15 cellular contexts compared by ENCODE assay signal in the genomic region with DNA sequence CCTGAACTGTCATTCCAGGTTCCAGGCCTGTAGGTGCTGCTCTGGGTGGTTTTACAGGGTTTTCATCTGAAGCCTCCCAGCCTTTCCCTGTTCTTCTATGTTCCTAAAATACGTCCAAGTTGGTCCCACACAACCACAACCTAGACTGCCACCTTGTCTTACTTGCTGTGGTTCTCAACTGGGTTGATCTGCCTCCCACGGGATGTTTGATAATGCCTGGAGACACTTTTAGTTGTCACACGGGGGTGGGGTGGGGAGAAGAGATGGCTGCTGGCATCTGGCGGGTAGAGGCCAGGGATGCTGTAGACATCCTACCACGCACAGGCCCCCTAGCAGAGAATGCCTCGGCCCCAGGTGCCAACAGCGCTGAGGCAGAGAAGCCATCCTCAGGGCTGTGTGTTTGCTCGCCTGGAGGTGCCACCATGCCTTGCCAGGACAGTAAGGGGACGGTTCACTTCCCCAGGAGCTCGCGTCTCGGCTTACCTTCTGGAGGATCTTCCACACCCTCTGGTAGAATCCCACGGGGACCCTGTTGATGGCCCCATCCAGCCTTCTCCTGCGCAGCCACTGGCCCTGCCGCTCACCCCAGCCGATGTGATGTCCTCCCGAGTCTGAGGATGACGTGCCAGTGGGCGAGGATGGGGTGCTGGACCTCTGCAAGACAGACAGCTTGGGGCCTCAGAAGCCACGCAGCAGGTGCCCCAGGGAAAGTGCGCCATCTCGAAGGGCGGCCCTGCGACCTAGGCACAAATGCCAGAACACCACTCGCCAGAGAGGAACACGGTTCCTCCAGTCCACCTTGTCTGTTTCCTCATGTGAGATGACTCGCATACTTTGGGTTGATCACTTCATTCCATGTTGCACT.
"Had no signal": no experiment of that assay in that cellular context is flagged by ENCODE, and none has a peak within 500 bp of the region (broad histone marks: within the 10 kb centered on the region; RNA-seq: fewer than 3 reads in every experiment).

No MANE protein-coding gene starts in this region.

- H3K4me3 ChIP-seq: esophagus squamous epithelium, hepatocyte had no signal

- H3K9me3 ChIP-seq: esophagus squamous epithelium had no signal

- H3K27me3 ChIP-seq: esophagus squamous epithelium, hepatocyte had no signal

- DNase-seq: activated CD4-positive, alpha-beta memory T cell treated with anti-CD3 and anti-CD28 coated beads, Interleukin-2, amount 10 ng/mL, durations not matched to agents 7 days and 5 days; activated CD4-positive, alpha-beta T cell treated with anti-CD3 and anti-CD28 coated beads for 48 hours; activated CD4-positive, CD25-positive, alpha-beta regulatory T cell; activated naive CD4-positive, alpha-beta T cell treated with anti-CD3 and anti-CD28 coated beads for 36 hours; activated naive CD8-positive, alpha-beta T cell treated with anti-CD3 and anti-CD28 coated beads, Interleukin-2, amount 50 U/mL, for 24 hours; activated T-cell treated with anti-CD3 and anti-CD28 coated beads, Interleukin-2, amount 50 U/mL, for 1 hour; effector memory CD4-positive, alpha-beta T cell; esophagus squamous epithelium; retina; stimulated activated CD4-positive, alpha-beta T cell treated with anti-CD3 and anti-CD28 coated beads, Interleukin-2, amount 100 ng/mL, for 24 hours; stimulated activated naive CD4-positive, alpha-beta T cell treated with Interleukin-2 at 50 U/mL for 16 hours; substantia nigra; T-cell; T-helper 9 cell had no signal

- H3K27ac ChIP-seq: hepatocyte had no signal
